Comparison of ENCODE assay signal across 2 cellular contexts in the genomic region with DNA sequence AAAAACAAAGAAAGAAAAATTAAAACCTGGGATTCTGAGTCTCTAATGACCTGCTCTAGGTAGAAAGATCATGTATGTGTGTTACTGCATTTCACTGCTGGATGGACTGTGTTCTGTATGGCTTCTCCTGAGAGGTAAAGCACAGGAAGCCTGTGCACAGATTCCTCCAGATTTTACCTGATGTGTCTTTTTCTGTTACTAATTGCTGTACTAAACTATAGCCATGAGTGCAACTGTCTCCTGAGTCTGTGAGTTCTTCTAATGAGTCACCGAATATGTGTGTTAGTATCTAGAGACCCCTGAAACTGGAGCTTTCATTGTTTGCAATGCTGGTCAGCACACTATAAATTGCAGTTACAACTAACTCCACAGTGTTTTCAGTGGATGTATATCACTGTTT.
TF ChIP-seq lines count a peak whose summit lies in the region.

No MANE protein-coding gene starts in this region.

TF ChIP-seq in SK-N-SH treated with all-trans-retinoic acid at 6 μM for 48 hours, 23 proteins besides CTCF, POLR2A, EP300 and RAD21 (continued from another document):
- TF ChIP-seq, protein P1, sequence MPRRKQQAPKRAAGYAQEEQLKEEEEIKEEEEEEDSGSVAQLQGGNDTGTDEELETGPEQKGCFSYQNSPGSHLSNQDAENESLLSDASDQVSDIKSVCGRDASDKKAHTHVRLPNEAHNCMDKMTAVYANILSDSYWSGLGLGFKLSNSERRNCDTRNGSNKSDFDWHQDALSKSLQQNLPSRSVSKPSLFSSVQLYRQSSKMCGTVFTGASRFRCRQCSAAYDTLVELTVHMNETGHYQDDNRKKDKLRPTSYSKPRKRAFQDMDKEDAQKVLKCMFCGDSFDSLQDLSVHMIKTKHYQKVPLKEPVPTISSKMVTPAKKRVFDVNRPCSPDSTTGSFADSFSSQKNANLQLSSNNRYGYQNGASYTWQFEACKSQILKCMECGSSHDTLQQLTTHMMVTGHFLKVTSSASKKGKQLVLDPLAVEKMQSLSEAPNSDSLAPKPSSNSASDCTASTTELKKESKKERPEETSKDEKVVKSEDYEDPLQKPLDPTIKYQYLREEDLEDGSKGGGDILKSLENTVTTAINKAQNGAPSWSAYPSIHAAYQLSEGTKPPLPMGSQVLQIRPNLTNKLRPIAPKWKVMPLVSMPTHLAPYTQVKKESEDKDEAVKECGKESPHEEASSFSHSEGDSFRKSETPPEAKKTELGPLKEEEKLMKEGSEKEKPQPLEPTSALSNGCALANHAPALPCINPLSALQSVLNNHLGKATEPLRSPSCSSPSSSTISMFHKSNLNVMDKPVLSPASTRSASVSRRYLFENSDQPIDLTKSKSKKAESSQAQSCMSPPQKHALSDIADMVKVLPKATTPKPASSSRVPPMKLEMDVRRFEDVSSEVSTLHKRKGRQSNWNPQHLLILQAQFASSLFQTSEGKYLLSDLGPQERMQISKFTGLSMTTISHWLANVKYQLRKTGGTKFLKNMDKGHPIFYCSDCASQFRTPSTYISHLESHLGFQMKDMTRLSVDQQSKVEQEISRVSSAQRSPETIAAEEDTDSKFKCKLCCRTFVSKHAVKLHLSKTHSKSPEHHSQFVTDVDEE (CRISPR knock-in tag; IDR thresholded peaks at IDR 0.05): no peak
- TF ChIP-seq ARNTL (CRISPR knock-in tag; IDR thresholded peaks at IDR 0.05; ENCODE audit: borderline replicate concordance, low read depth): no peak
- TF ChIP-seq ZNF70 (CRISPR knock-in tag; IDR thresholded peaks at IDR 0.05): no peak
- TF ChIP-seq ZFP3 (CRISPR knock-in tag; IDR thresholded peaks at IDR 0.05): no peak

TF ChIP-seq in SK-N-SH, 30 proteins besides CTCF, POLR2A, EP300 and RAD21 (continued from another document):
- TF ChIP-seq, protein P2, sequence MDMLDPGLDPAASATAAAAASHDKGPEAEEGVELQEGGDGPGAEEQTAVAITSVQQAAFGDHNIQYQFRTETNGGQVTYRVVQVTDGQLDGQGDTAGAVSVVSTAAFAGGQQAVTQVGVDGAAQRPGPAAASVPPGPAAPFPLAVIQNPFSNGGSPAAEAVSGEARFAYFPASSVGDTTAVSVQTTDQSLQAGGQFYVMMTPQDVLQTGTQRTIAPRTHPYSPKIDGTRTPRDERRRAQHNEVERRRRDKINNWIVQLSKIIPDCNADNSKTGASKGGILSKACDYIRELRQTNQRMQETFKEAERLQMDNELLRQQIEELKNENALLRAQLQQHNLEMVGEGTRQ (IDR thresholded peaks at IDR 0.05; ENCODE audit: borderline replicate concordance, low read depth, low read length): no peak
- TF ChIP-seq TAF1 (IDR thresholded peaks at IDR 0.05; ENCODE audit: borderline replicate concordance, low read depth, low read length): no peak
- no peak for TF ChIP-seq CHD2 (IDR thresholded peaks at IDR 0.05; ENCODE audit: low read length, partially characterized antibody)
- TF ChIP-seq SMC3 (IDR thresholded peaks at IDR 0.05; ENCODE audit: low read depth, low read length): no peak
- no peak for TF ChIP-seq ELF1 (IDR thresholded peaks at IDR 0.05)
- no peak for TF ChIP-seq TCF12 (IDR thresholded peaks at IDR 0.05)
- no peak for TF ChIP-seq TEAD4 (IDR thresholded peaks at IDR 0.05; ENCODE audit: borderline replicate concordance, insufficient read depth)
- no peak for TF ChIP-seq YY1 (IDR thresholded peaks at IDR 0.05; ENCODE audit: low read depth)
- TF ChIP-seq FOXJ3 (CRISPR knock-in tag; IDR thresholded peaks at IDR 0.05): no peak
